Comparison of ENCODE assay signal across 10 cellular contexts in genomic region chr7:47725031-47725780, GRCh38.
DNase-seq lines count a peak whose midpoint lies in the region; ATAC-seq and TF ChIP-seq lines count a peak whose summit lies in the region.
"Had no signal": no experiment of that assay in that cellular context is flagged by ENCODE, and none has a peak within 500 bp of the region (broad histone marks: within the 10 kb centered on the region; RNA-seq: fewer than 3 reads in every experiment).

No MANE protein-coding gene starts in this region.

- DNase-seq in adipocyte (ENCODE audit: low read depth) (peak; percentile 4), left lobe of liver (ENCODE audit: low spot score) (peak; percentile 12), thyroid gland (peak; percentile 35 to 48), NCI-H1092 (lab: John Stamatoyannopoulos, UW) (no peak), NCI-H2196 (lab: John Stamatoyannopoulos, UW; ENCODE audit: unreplicated experiment) (no peak)
- no peak for DNase-seq in activated T-cell treated with anti-CD3 and anti-CD28 coated beads, Interleukin-2, amount 50 U/mL, for 72 hours
- DNase-seq: activated T-cell treated with anti-CD3 and anti-CD28 coated beads, Interleukin-2, amount 50 U/mL, for 1 hour; stimulated activated CD4-positive, alpha-beta T cell treated with anti-CD3 and anti-CD28 coated beads, Interleukin-12 subunit alpha, Interleukin-12 subunit beta, amount 100 ng/mL, for 4 hours; T1000 had no signal

- no peak for TF ChIP-seq CTCF in thyroid gland (IDR thresholded peaks at IDR 0.05)

- peaks cover 16% of the 10 kb centered on the region for H3K4me1 ChIP-seq in HUES64 (ENCODE audit: insufficient read depth, low read length)
- peaks cover 9% of the 10 kb centered on the region for H3K4me1 ChIP-seq in adipocyte (ENCODE audit: control insufficient read depth, insufficient read depth, low read length)
- peaks cover 6 to 19% of the 10 kb centered on the region in 2 donors for H3K4me1 ChIP-seq in thyroid gland

- H3K4me3 ChIP-seq in HUES64 (ENCODE audit: low read length), result no peak overlapping the region
- no peak overlapping the region for H3K4me3 ChIP-seq in adipocyte (ENCODE audit: low read length)
- H3K4me3 ChIP-seq in thyroid gland (replicated peaks in 1 of 3), result no peak overlapping the region

- ATAC-seq in left lobe of liver, result no peak
- no peak for ATAC-seq in activated T-cell treated with anti-CD3 and anti-CD28 coated beads, Interleukin-2, amount 50 U/mL, for 72 hours (replicated peaks in 1 of 2)

- peak overlapping the region; percentile 2; the same call in 1 of the 2 replicates for H3K27ac ChIP-seq in HUES64 (ENCODE audit: low read depth, low read length)
- H3K27ac ChIP-seq in thyroid gland, result no peak overlapping the region

- no peak overlapping the region for H3K4me3 Mint-ChIP-seq in activated T-cell treated with anti-CD3 and anti-CD28 coated beads, Interleukin-2, amount 50 U/mL, for 72 hours

- no peak overlapping the region for H3K27ac Mint-ChIP-seq in activated T-cell treated with anti-CD3 and anti-CD28 coated beads, Interleukin-2, amount 50 U/mL, for 72 hours

- intact Hi-C loops in thyroid gland (cut with DNase I), result no loop called here

- 79% methylated on average over 4 of the region's 4 CpGs for WGBS in HUES64
- 46 to 60% methylated on average over 4 of the region's 4 CpGs for WGBS in thyroid gland, 2 donors

- peaks cover 0 to 2% of the 10 kb centered on the region in 2 donors for H3K9me3 Mint-ChIP-seq in activated T-cell treated with anti-CD3 and anti-CD28 coated beads, Interleukin-2, amount 50 U/mL, for 72 hours

- H3K27me3 ChIP-seq in HUES64 (ENCODE audit: insufficient read depth, low read length), result no peaks in the 10 kb centered on the region
- H3K27me3 ChIP-seq in adipocyte (replicated peaks; ENCODE audit: control insufficient read depth, insufficient read depth, low read length), result peaks cover 18% of the 10 kb centered on the region
- no peaks in the 10 kb centered on the region for H3K27me3 ChIP-seq in thyroid gland

- no peaks in the 10 kb centered on the region for H3K27me3 Mint-ChIP-seq in activated T-cell treated with anti-CD3 and anti-CD28 coated beads, Interleukin-2, amount 50 U/mL, for 72 hours (ENCODE audit: low read depth)

- H3K4me1 Mint-ChIP-seq in activated T-cell treated with anti-CD3 and anti-CD28 coated beads, Interleukin-2, amount 50 U/mL, for 72 hours (ENCODE audit: low read depth), result no peaks in the 10 kb centered on the region

- H3K9me3 ChIP-seq in HUES64 (ENCODE audit: insufficient read depth, low read depth, low read length), result no peaks in the 10 kb centered on the region
- no peaks in the 10 kb centered on the region for H3K9me3 ChIP-seq in adipocyte (ENCODE audit: control insufficient read depth, low read length)
- no peaks in the 10 kb centered on the region for H3K9me3 ChIP-seq in thyroid gland

- peak overlapping the region; percentile 25; the same call in 1 of the 2 replicates for H3K9ac ChIP-seq in HUES64 (ENCODE audit: low read depth, low read length)
- no peak overlapping the region for H3K9ac ChIP-seq in adipocyte (ENCODE audit: low read length)

- TF ChIP-seq POLR2A in thyroid gland (IDR thresholded peaks at IDR 0.05), result no peak

- no peaks in the 10 kb centered on the region for H3K36me3 ChIP-seq in HUES64 (ENCODE audit: insufficient read depth, low read length)
- no peaks in the 10 kb centered on the region for H3K36me3 ChIP-seq in adipocyte (ENCODE audit: control insufficient read depth, insufficient read depth, low read length, severe bottlenecking)
- no peaks in the 10 kb centered on the region for H3K36me3 ChIP-seq in thyroid gland

- H3K36me3 Mint-ChIP-seq in activated T-cell treated with anti-CD3 and anti-CD28 coated beads, Interleukin-2, amount 50 U/mL, for 72 hours (ENCODE audit: insufficient read depth in 2 of 2), result no peaks in the 10 kb centered on the region

Comparison
In these comparisons a context has a peak if more than half of its experiments do, and no peak if none do; other contexts are left out.
1. DNase-seq: peak in adipocyte (single experiment), left lobe of liver (single experiment) and thyroid gland (2 of 2); none in NCI-H1092 (single experiment), NCI-H2196 (single experiment) and activated T-cell treated with anti-CD3 and anti-CD28 coated beads, Interleukin-2, amount 50 U/mL, for 72 hours (0 of 2).